ENCODE assay signal across 11 cellular contexts in genomic region chr2:190582761-190583506, GRCh38. TPM values are rescaled to one million over a fixed set of nuclear protein-coding genes. Genes with fewer than 3 reads are reported as not detected.
DNase-seq lines count a peak whose midpoint lies in the region; ATAC-seq lines count a peak whose summit lies in the region.
"Had no signal": no experiment of that assay in that cellular context is flagged by ENCODE, and none has a peak within 500 bp of the region (broad histone marks: within the 10 kb centered on the region; RNA-seq: fewer than 3 reads in every experiment).

No MANE protein-coding gene starts in this region.

- H2AFZ ChIP-seq in trophoblast cell (ENCODE audit: insufficient read depth, low read length, poor library complexity): no peak overlapping the region

- H2AK5ac ChIP-seq in trophoblast cell (ENCODE audit: low read length): no peak overlapping the region

- no peak overlapping the region for H3K4me2 ChIP-seq in trophoblast cell (ENCODE audit: low read length)

- no peak overlapping the region for H3K4ac ChIP-seq in trophoblast cell (ENCODE audit: low read depth, low read length)

- no peaks in the 10 kb centered on the region for H3K79me1 ChIP-seq in trophoblast cell (ENCODE audit: low read length)

- no peaks in the 10 kb centered on the region for H3K27me3 ChIP-seq in trophoblast cell (ENCODE audit: insufficient read depth, low read length)

- peak; percentile 84 for ATAC-seq in GM18870 (IDR thresholded peaks at IDR 0.05; ENCODE audit: unreplicated experiment)
- ATAC-seq in GM21786 (IDR thresholded peaks at IDR 0.05; ENCODE audit: unreplicated experiment): peak; percentile 70
- ATAC-seq in HG03521 (IDR thresholded peaks at IDR 0.05; ENCODE audit: unreplicated experiment): peak; percentile 33
- ATAC-seq: naive thymus-derived CD4-positive, alpha-beta T cell had no signal

- peaks cover 3 to 15% (median 7%) of the 10 kb centered on the region in 3 donors for H3K36me3 Mint-ChIP-seq in immature natural killer cell

- H3K4me3 Mint-ChIP-seq in immature natural killer cell: no peak overlapping the region
- H3K4me3 Mint-ChIP-seq: naive thymus-derived CD4-positive, alpha-beta T cell had no signal

- H3K23ac ChIP-seq in trophoblast cell (ENCODE audit: low read length): no peak overlapping the region

- H3K4me1 Mint-ChIP-seq in immature natural killer cell: peaks cover 26 to 34% of the 10 kb centered on the region in 2 donors

- no peaks in the 10 kb centered on the region for H3K79me2 ChIP-seq in trophoblast cell (ENCODE audit: control insufficient read depth, insufficient read depth, low read length, poor library complexity)

- H3K27ac Mint-ChIP-seq in immature natural killer cell: no peak overlapping the region
- H3K27ac Mint-ChIP-seq: naive thymus-derived CD4-positive, alpha-beta T cell had no signal

- no peak overlapping the region for H3K9ac ChIP-seq in trophoblast cell (ENCODE audit: low read length)

- H3K27me3 Mint-ChIP-seq in immature natural killer cell (ENCODE audit: low read depth in 3 of 3): peaks cover 0 to 5% (median 0%) of the 10 kb centered on the region in 3 donors
- H3K27me3 Mint-ChIP-seq: naive thymus-derived CD4-positive, alpha-beta T cell had no signal

- H3K18ac ChIP-seq in trophoblast cell (ENCODE audit: low read length): no peak overlapping the region

- H3K9me3 Mint-ChIP-seq in immature natural killer cell: no peaks in the 10 kb centered on the region

- H3K9me3 ChIP-seq in trophoblast cell (ENCODE audit: insufficient read depth, low read depth, low read length): peaks cover 2% of the 10 kb centered on the region

- H2BK12ac ChIP-seq in trophoblast cell (ENCODE audit: low read length): no peak overlapping the region

- H3K36me3 ChIP-seq in trophoblast cell (ENCODE audit: control insufficient read depth in 1 of 2, insufficient read depth in 2 of 2, low read length in 2 of 2): no peaks in the 10 kb centered on the region

- no peak overlapping the region for H4K91ac ChIP-seq in trophoblast cell (ENCODE audit: low read depth, low read length)

- H3K14ac ChIP-seq in trophoblast cell (ENCODE audit: low read length): no peak overlapping the region

- no peak overlapping the region for H4K8ac ChIP-seq in trophoblast cell (ENCODE audit: low read depth, low read length)

- H2BK5ac ChIP-seq in trophoblast cell (ENCODE audit: low read depth, low read length, poor library complexity): no peak overlapping the region

- no peaks in the 10 kb centered on the region for H3K4me1 ChIP-seq in trophoblast cell (ENCODE audit: control insufficient read depth in 1 of 2, insufficient read depth in 2 of 2, low read length in 2 of 2)

- no peak overlapping the region for H4K12ac ChIP-seq in trophoblast cell (ENCODE audit: low read depth, low read length)

- H2BK120ac ChIP-seq in trophoblast cell (ENCODE audit: insufficient read depth, low read length, poor library complexity): no peak overlapping the region

- WGBS in trophoblast cell (ENCODE audit: extremely low coverage, insufficient coverage, insufficient read length): no CpG with 5 or more reads among the region's 6 CpGs

- no peak overlapping the region for H3K27ac ChIP-seq in trophoblast cell (ENCODE audit: low read depth, low read length)

- peak; percentile 37 to 74 for DNase-seq in trophoblast cell
- DNase-seq in NCI-H1436 treated with DMSO at 0.1 percent for 48 hours (lab: John Stamatoyannopoulos, UW): no peak
- no peak for DNase-seq in DMS79 (lab: John Stamatoyannopoulos, UW)
- no peak for DNase-seq in immature natural killer cell
- no peak for DNase-seq in NCI-H1105 treated with DMSO at 0.1 percent for 48 hours (lab: John Stamatoyannopoulos, UW)
- DNase-seq: activated CD4-positive, alpha-beta T cell treated with anti-CD3 and anti-CD28 coated beads for 1 hour; naive thymus-derived CD4-positive, alpha-beta T cell; NCI-H524 treated with DMSO at 0.1 percent for 48 hours had no signal

- no peak overlapping the region for H3K4me3 ChIP-seq in trophoblast cell (ENCODE audit: low read depth, low read length)

RNA-seq across cellular contexts. Expression of gene NEMP2, which starts 48.4 kb away (rescaled TPM):
- polyA plus RNA-seq in trophoblast cell (2013): 2.7 and 3.3 TPM in 2 replicates
- polyA plus RNA-seq in immature natural killer cell: 10 to 100 TPM; 10.4 to 20.0 (median 11.4) TPM

Comparison
In these comparisons a context has a peak if more than half of its experiments do, and no peak if none do; other contexts are left out.
1. ATAC-seq: peak in every context shown above with its lines; median percentile 84 in GM18870; 70 in GM21786; 33 in HG03521.
2. DNase-seq: peak in trophoblast cell (2 of 2); none in NCI-H1436 treated with DMSO at 0.1 percent for 48 hours (single experiment), DMS79 (single experiment), immature natural killer cell (0 of 3) and NCI-H1105 treated with DMSO at 0.1 percent for 48 hours (single experiment).